In the genomic region with DNA sequence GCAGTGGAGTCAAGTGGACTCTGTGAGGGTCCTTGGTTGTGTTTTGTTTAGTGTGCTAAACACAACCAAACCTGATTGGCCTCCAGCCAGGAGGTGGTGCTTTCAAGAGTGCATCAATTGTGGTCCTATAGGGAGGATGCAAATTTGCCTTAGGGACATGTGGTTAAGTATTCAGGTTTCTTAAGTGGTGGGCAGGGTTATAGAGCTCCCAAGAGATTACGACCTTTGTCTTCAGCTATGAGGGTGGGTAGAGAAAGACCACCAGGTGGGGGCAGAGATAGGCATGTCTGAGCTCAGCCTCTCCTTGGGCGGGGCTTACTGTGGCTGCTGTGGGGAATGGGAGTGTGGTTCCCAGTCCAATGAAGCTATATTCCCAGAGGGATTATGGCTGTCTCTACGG, we compare ENCODE assay signal across 17 cellular contexts.
"Had no signal": no experiment of that assay in that cellular context is flagged by ENCODE, and none has a peak within 500 bp of the region (broad histone marks: within the 10 kb centered on the region; RNA-seq: fewer than 3 reads in every experiment).

No MANE protein-coding gene starts in this region.

- H3K4me3 ChIP-seq: dorsolateral prefrontal cortex, heart left ventricle, mucosa of descending colon, spleen, tibial artery, upper lobe of left lung, uterus had no signal

- DNase-seq: dorsolateral prefrontal cortex; effector memory CD4-positive, alpha-beta T cell; heart left ventricle; hypothalamus; islet precursor cell; mammary epithelial cell; mucosa of descending colon; naive thymus-derived CD8-positive, alpha-beta T cell; posterior cingulate gyrus; spleen; stimulated activated CD4-positive, alpha-beta T cell treated with anti-CD3 and anti-CD28 coated beads, Interleukin-15, amount 100 ng/mL, for 24 hours; stimulated activated CD4-positive, alpha-beta T cell treated with anti-CD3 and anti-CD28 coated beads, Interleukin-1b, Interleukin-23, amount 100 ng/mL, for 48 hours; stimulated activated CD4-positive, alpha-beta T cell treated with anti-CD3 and anti-CD28 coated beads, Interleukin-4, amount 100 ng/mL, for 24 hours; tibial artery; upper lobe of left lung; uterus had no signal

- H3K36me3 ChIP-seq: heart left ventricle, neutrophil, spleen, tibial artery, upper lobe of left lung, uterus had no signal

- H3K4me1 ChIP-seq: heart left ventricle, spleen, tibial artery, upper lobe of left lung, uterus had no signal

- H3K9me3 ChIP-seq: mucosa of descending colon, neutrophil, tibial artery, upper lobe of left lung, uterus had no signal

- H3K27ac ChIP-seq: dorsolateral prefrontal cortex, heart left ventricle, neutrophil, spleen, tibial artery, upper lobe of left lung, uterus had no signal

- H3K27me3 ChIP-seq: dorsolateral prefrontal cortex, neutrophil, upper lobe of left lung, uterus had no signal
